1 cellular context compared by ENCODE assay signal in genomic region chr3:9352917-9353823, GRCh38.
A peak's percentile ranks its signal among the peaks of the same experiment; 100 is the strongest.
TF ChIP-seq lines count a peak whose summit lies in the region.

No MANE protein-coding gene starts in this region.

TF ChIP-seq in HepG2, 621 proteins besides CTCF, POLR2A, EP300 and RAD21 (continued from another document and continues in another):
- TF ChIP-seq ZNF282 (IDR thresholded peaks at IDR 0.05; ENCODE audit: partially characterized antibody): no peak
- no peak for TF ChIP-seq BCLAF1 (IDR thresholded peaks at IDR 0.05)
- TF ChIP-seq ZFP62 (CRISPR knock-in tag; IDR thresholded peaks at IDR 0.05): no peak
- TF ChIP-seq HNF1A (IDR thresholded peaks at IDR 0.05; ENCODE audit: low read depth): 0 out of 2 replicates have a peak, but pooled peaks have one; percentile 16
- TF ChIP-seq HNF1A (CRISPR knock-in tag; IDR thresholded peaks at IDR 0.05; ENCODE audit: borderline replicate concordance): no peak
- TF ChIP-seq ZNF746 (CRISPR knock-in tag; IDR thresholded peaks at IDR 0.05): no peak
- peak; percentile 51; the same call in 1 of the 2 replicates for TF ChIP-seq ZSCAN21 (CRISPR knock-in tag; IDR thresholded peaks at IDR 0.05; ENCODE audit: borderline replicate concordance)
- TF ChIP-seq ZNF737 (CRISPR knock-in tag; IDR thresholded peaks at IDR 0.05; ENCODE audit: borderline replicate concordance): no peak
- TF ChIP-seq BATF2 (CRISPR knock-in tag; IDR thresholded peaks at IDR 0.05): no peak
- no peak for TF ChIP-seq NCOA5 (CRISPR knock-in tag; IDR thresholded peaks at IDR 0.05)
- TF ChIP-seq THYN1 (CRISPR knock-in tag; IDR thresholded peaks at IDR 0.05; ENCODE audit: borderline replicate concordance, low read depth): no peak
- no peak for TF ChIP-seq MZF1 (CRISPR knock-in tag; IDR thresholded peaks at IDR 0.05; ENCODE audit: borderline replicate concordance)
- peak; percentile 86 for TF ChIP-seq STAG1 (CRISPR knock-in tag; IDR thresholded peaks at IDR 0.05)
- TF ChIP-seq MTERF4 (CRISPR knock-in tag; IDR thresholded peaks at IDR 0.05): no peak
- no peak for TF ChIP-seq ZNF646 (CRISPR knock-in tag; IDR thresholded peaks at IDR 0.05)
- peak; percentile 83 for TF ChIP-seq PRDM10 (CRISPR knock-in tag; IDR thresholded peaks at IDR 0.05; ENCODE audit: low read depth)
- TF ChIP-seq SMAD1 (CRISPR knock-in tag; IDR thresholded peaks at IDR 0.05; ENCODE audit: borderline replicate concordance, low read depth): no peak
- TF ChIP-seq TMF1 (CRISPR knock-in tag; IDR thresholded peaks at IDR 0.05; ENCODE audit: low read depth): no peak
- no peak for TF ChIP-seq NR1H2 (CRISPR knock-in tag; IDR thresholded peaks at IDR 0.05; ENCODE audit: borderline replicate concordance, low read depth)
- no peak for TF ChIP-seq TCF12 (IDR thresholded peaks at IDR 0.05)
- TF ChIP-seq TCF12 (CRISPR knock-in tag; IDR thresholded peaks at IDR 0.05): no peak
- no peak for TF ChIP-seq MAFG (CRISPR knock-in tag; IDR thresholded peaks at IDR 0.05)
- no peak for TF ChIP-seq DNMT3B (CRISPR knock-in tag; conservative IDR thresholded peaks at IDR 0.05)
- TF ChIP-seq SNAPC5 (CRISPR knock-in tag; IDR thresholded peaks at IDR 0.05; ENCODE audit: borderline replicate concordance): no peak
- TF ChIP-seq ZNF780A (CRISPR knock-in tag; IDR thresholded peaks at IDR 0.05): no peak
- TF ChIP-seq ZNF510 (CRISPR knock-in tag; IDR thresholded peaks at IDR 0.05; ENCODE audit: low read depth): no peak
- no peak for TF ChIP-seq HNRNPLL (IDR thresholded peaks at IDR 0.05; ENCODE audit: low read depth, low read length, poor library complexity, severe bottlenecking)
- TF ChIP-seq ZNF362 (CRISPR knock-in tag; IDR thresholded peaks at IDR 0.05; ENCODE audit: borderline replicate concordance): no peak
- TF ChIP-seq BRCA1 (CRISPR knock-in tag; IDR thresholded peaks at IDR 0.05): no peak
- no peak for TF ChIP-seq HNRNPUL1 (IDR thresholded peaks at IDR 0.05; ENCODE audit: low read depth, low read length)
- TF ChIP-seq CBX1 (IDR thresholded peaks at IDR 0.05; ENCODE audit: low read depth): no peak
- TF ChIP-seq ZXDC (CRISPR knock-in tag; IDR thresholded peaks at IDR 0.05): no peak
- TF ChIP-seq NR2F6 (IDR thresholded peaks at IDR 0.05): peak; percentile 92
- TF ChIP-seq NR2F6 (CRISPR knock-in tag; IDR thresholded peaks at IDR 0.05): peak; percentile 85
- no peak for TF ChIP-seq SRSF9 (IDR thresholded peaks at IDR 0.05; ENCODE audit: borderline replicate concordance, insufficient read depth, low read depth, low read length, poor library complexity, severe bottlenecking)
- peak; percentile 48; the same call in 1 of the 2 replicates for TF ChIP-seq CCDC6 (CRISPR knock-in tag; IDR thresholded peaks at IDR 0.05)
- no peak for TF ChIP-seq JUNB (CRISPR knock-in tag; IDR thresholded peaks at IDR 0.05; ENCODE audit: borderline replicate concordance)
